8 cellular contexts compared by ENCODE assay signal in the genomic region with DNA sequence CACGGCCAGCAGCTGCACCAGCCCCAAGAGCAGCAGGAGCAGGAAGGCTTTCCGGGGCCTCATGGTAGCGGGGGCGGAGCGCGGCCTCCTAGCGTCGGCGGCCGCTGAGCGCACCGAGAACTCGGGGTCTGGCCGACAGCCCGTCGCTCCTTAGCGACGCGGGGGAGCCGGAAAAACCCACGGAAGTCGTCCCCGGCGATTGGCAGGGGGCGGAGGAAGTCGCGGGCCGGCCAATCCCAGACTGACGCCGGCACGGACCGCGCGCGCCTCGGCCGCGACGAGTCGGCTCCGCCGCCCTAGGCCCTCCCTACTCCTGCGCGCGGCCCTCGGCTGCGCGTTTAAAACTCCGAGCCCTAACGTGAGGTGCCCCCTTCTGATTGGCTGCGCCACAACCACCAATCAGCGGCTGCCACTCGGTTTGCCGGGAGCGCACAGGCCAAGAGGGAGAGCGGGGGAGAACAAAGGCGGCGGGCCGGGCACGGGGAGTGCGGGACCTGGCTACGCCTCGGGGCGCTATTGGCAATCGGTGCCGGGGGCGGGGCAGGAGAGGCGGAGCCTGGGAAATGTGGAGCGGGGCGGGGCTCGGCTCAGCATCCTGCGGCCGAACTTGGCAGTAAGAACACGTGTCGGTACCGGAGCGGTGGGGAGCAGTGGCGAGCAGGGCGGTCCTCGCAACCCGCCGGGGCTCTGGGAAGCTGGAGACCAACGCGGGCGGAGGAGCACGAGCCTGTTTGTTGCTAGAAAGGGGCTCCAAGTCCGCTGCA.
DNase-seq lines count a peak whose midpoint lies in the region; ATAC-seq and FAIRE-seq lines count a peak whose summit lies in the region.

A gene with protein sequence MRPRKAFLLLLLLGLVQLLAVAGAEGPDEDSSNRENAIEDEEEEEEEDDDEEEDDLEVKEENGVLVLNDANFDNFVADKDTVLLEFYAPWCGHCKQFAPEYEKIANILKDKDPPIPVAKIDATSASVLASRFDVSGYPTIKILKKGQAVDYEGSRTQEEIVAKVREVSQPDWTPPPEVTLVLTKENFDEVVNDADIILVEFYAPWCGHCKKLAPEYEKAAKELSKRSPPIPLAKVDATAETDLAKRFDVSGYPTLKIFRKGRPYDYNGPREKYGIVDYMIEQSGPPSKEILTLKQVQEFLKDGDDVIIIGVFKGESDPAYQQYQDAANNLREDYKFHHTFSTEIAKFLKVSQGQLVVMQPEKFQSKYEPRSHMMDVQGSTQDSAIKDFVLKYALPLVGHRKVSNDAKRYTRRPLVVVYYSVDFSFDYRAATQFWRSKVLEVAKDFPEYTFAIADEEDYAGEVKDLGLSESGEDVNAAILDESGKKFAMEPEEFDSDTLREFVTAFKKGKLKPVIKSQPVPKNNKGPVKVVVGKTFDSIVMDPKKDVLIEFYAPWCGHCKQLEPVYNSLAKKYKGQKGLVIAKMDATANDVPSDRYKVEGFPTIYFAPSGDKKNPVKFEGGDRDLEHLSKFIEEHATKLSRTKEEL (minus strand): TSS at position 160 of the 764 bp plus-strand sequence. CDS start 97 bp downstream, at position 63.

- peak; percentile 73 for FAIRE-seq in islet of Langerhans (lab: Jason Lieb, UNC)

- ATAC-seq in GM19035 (IDR thresholded peaks at IDR 0.05; ENCODE audit: unreplicated experiment) (peak; percentile 89), HG03354 (IDR thresholded peaks at IDR 0.05; ENCODE audit: poor library complexity, severe bottlenecking, unreplicated experiment) (peak; percentile 90)
- ATAC-seq in activated CD4-positive, CD25-positive, alpha-beta regulatory T cell treated with anti-CD3 and anti-CD28 coated beads, Interleukin-2, amount 50 U/mL, for 24 hours, result peak; percentile 92 to 94

- DNase-seq in AML-193 (lab: John Stamatoyannopoulos, UW), result peak; percentile 97
- DNase-seq in NCI-H446 treated with DMSO at 0.1 percent for 48 hours (lab: John Stamatoyannopoulos, UW), result peak; percentile 98
- DNase-seq in cerebellar cortex (ENCODE audit: low spot score), result peak; percentile 99
- peak; percentile 100 for DNase-seq in stimulated activated CD4-positive, alpha-beta T cell treated with anti-CD3 and anti-CD28 coated beads, Interleukin-12 subunit alpha, Interleukin-12 subunit beta, amount 100 ng/mL, for 4 hours

Comparison
In these comparisons a context has a peak if more than half of its experiments do, and no peak if none do; other contexts are left out.
1. Peak in every context shown above with its lines: DNase-seq and ATAC-seq.